10 cellular contexts compared by ENCODE assay signal in genomic region chr7:116213361-116214155, GRCh38. TPM values are rescaled to one million over a fixed set of nuclear protein-coding genes. Genes with fewer than 3 reads are reported as not detected.
DNase-seq lines count a peak whose midpoint lies in the region; ATAC-seq, FAIRE-seq and TF ChIP-seq lines count a peak whose summit lies in the region.
"Had no signal": no experiment of that assay in that cellular context is flagged by ENCODE, and none has a peak within 500 bp of the region (broad histone marks: within the 10 kb centered on the region; RNA-seq: fewer than 3 reads in every experiment).

No MANE protein-coding gene starts in this region.

- no peaks in the 10 kb centered on the region for H4K20me1 ChIP-seq in endothelial cell of umbilical vein (replicated peaks; ENCODE audit: control insufficient read depth, extremely low read depth, insufficient read depth, low read length)

- dilution Hi-C loops in endothelial cell of umbilical vein (cut with MboI; ENCODE audit: extremely low pct_ligation_motif_present, low sequenced_read_pairs), result no loop called here

- TF ChIP-seq CTCF in endothelial cell of umbilical vein (IDR thresholded peaks at IDR 0.05; ENCODE audit: extremely low read depth in 1 of 2, insufficient read depth in 1 of 2, low read depth in 1 of 2, low read length in 2 of 2), result no peak

- POLR2A ChIA-PET in endothelial cell of umbilical vein (lab: Charles Lee), result no interaction called here

- H3K27me3 ChIP-seq in SJCRH30 (no peaks in the 10 kb centered on the region), endothelial cell of umbilical vein (ENCODE audit: control insufficient read depth in 2 of 2, insufficient read depth in 2 of 2, low read length in 2 of 2) (no peaks in the 10 kb centered on the region)

- no TSS peak for BruUV-seq in endothelial cell of umbilical vein (replicated peaks; lab: Mats Ljungman, UMichigan)

- no peak overlapping the region for H3K4me3 ChIP-seq in SJCRH30
- peak overlapping the region in 1 of 3 experiments; percentile 51 for H3K4me3 ChIP-seq in endothelial cell of umbilical vein (replicated peaks in 1 of 3; ENCODE audit: insufficient read depth in 1 of 3, low read depth in 1 of 3, low read length in 3 of 3)
- H3K4me3 ChIP-seq in skeletal muscle cell (ENCODE audit: low read depth, low read length), result no peak overlapping the region

- intact Hi-C loops in endothelial cell of umbilical vein (cut with micrococcal nuclease), result loop anchor here (10.0 kb wide), 1 partner anchor 461 kb away; the partner anchor contains the start of gene MET

- DNase-seq in EH (ENCODE audit: low read depth) (peak; percentile 66), SJCRH30 (peak; percentile 41 to 71), endothelial cell of umbilical vein (ENCODE audit: low read depth, low spot score) (peak; percentile 82), skeletal muscle cell (ENCODE audit: low read depth) (peak; percentile 63), DMS53 treated with DMSO at 0.1 percent for 48 hours (lab: John Stamatoyannopoulos, UW; ENCODE audit: unreplicated experiment) (no peak), NCI-H82 (lab: John Stamatoyannopoulos, UW) (no peak)
- DNase-seq: NCI-H1092 had no signal

- H2AFZ ChIP-seq in endothelial cell of umbilical vein (ENCODE audit: low read depth, low read length), result no peak overlapping the region

- no peaks in the 10 kb centered on the region for H3K9me1 ChIP-seq in endothelial cell of umbilical vein (replicated peaks; ENCODE audit: control insufficient read depth, extremely low read depth, insufficient read depth, low read length)

- FAIRE-seq in endothelial cell of umbilical vein (lab: Jason Lieb, UNC), result peak; percentile 67

- H3K79me2 ChIP-seq in endothelial cell of umbilical vein (ENCODE audit: control insufficient read depth, insufficient read depth, low read length), result peaks cover 63% of the 10 kb centered on the region

- H3K4me2 ChIP-seq in endothelial cell of umbilical vein (ENCODE audit: insufficient read depth, low read length), result peak overlapping the region; percentile 94

- no peak for TF ChIP-seq POLR2A in endothelial cell of umbilical vein (IDR thresholded peaks at IDR 0.05; ENCODE audit: low read depth, low read length)

- no peaks in the 10 kb centered on the region for H3K36me3 ChIP-seq in SJCRH30
- no peaks in the 10 kb centered on the region for H3K36me3 ChIP-seq in endothelial cell of umbilical vein (ENCODE audit: control insufficient read depth in 2 of 2, extremely low read depth in 1 of 2, insufficient read depth in 2 of 2, low read length in 2 of 2)

- H3K4me1 ChIP-seq in SJCRH30 (peaks cover 37% of the 10 kb centered on the region), endothelial cell of umbilical vein (ENCODE audit: control insufficient read depth, extremely low read depth, insufficient read depth, low read length) (peaks cover 60% of the 10 kb centered on the region)

- peak overlapping the region; percentile 59 for H3K9ac ChIP-seq in endothelial cell of umbilical vein (replicated peaks; ENCODE audit: extremely low read depth, insufficient read depth, low read length)

- no peak for ATAC-seq in HG03442 (IDR thresholded peaks at IDR 0.05; ENCODE audit: unreplicated experiment)
- ATAC-seq in GM21528 (IDR thresholded peaks at IDR 0.05; ENCODE audit: low FRiP score, unreplicated experiment), result no peak
- ATAC-seq: WTC11 had no signal

- H3K27ac ChIP-seq in SJCRH30 (peak overlapping the region; percentile 77), endothelial cell of umbilical vein (ENCODE audit: insufficient read depth, low read depth, low read length) (peak overlapping the region; percentile 89)

- CTCF ChIA-PET in endothelial cell of umbilical vein (lab: Charles Lee), result interaction anchor here (1.0 to 6.3 kb wide), 4 partner anchors 20 to 33 kb away, joined by 3 to 55 read pairs (median 13); no protein-coding TSS in a partner anchor

- H3K9me3 ChIP-seq in SJCRH30 (replicated peaks), result no peaks in the 10 kb centered on the region
- H3K9me3 ChIP-seq in endothelial cell of umbilical vein (replicated peaks; ENCODE audit: control insufficient read depth, insufficient read depth, low read length), result no peaks in the 10 kb centered on the region

TF ChIP-seq in endothelial cell of umbilical vein, 7 proteins besides CTCF, POLR2A, EP300 and RAD21:
- no peak for TF ChIP-seq GATA2 (IDR thresholded peaks at IDR 0.05; ENCODE audit: insufficient read depth, insufficient read length, low read depth, low read length)
- no peak for TF ChIP-seq MAX (IDR thresholded peaks at IDR 0.05; ENCODE audit: insufficient read depth, insufficient read length)
- TF ChIP-seq MYC (IDR thresholded peaks at IDR 0.05; ENCODE audit: low read depth, low read length), result no peak
- no peak for TF ChIP-seq JUN (IDR thresholded peaks at IDR 0.05; ENCODE audit: borderline replicate concordance, insufficient read depth, insufficient read length, low read depth)

RNA-seq across cellular contexts. Expression of gene TES, which starts 3.2 kb away (rescaled TPM):
- total RNA-seq in SJCRH30 (2014; rRNA removed; shearing (Covaris generic)), result 20.6 and 20.8 TPM in 2 replicates
- 50.5 and 64.8 TPM in 2 replicates for total RNA-seq in endothelial cell of umbilical vein
- 31.3 and 35.3 TPM in 2 replicates for polyA plus RNA-seq in endothelial cell of umbilical vein
- 31.6 and 33.6 TPM in 2 replicates for polyA plus RNA-seq in endothelial cell of umbilical vein (2011; cell fraction: cytosol; rRNA removed)
- 116 and 122 TPM in 2 replicates for polyA plus RNA-seq in endothelial cell of umbilical vein (2011; cell fraction: nucleus; rRNA removed)
- polyA plus RNA-seq in endothelial cell of umbilical vein (2012), result 28.0 and 38.8 TPM in 2 replicates
- polyA minus RNA-seq in endothelial cell of umbilical vein, result 44.3 and 48.7 TPM in 2 replicates
- polyA minus RNA-seq in endothelial cell of umbilical vein (2011; cell fraction: cytosol; rRNA and poly(A)+ RNA removed), result 39.0 TPM
- 72.9 and 85.3 TPM in 2 replicates for polyA minus RNA-seq in endothelial cell of umbilical vein (2011; cell fraction: nucleus; rRNA and poly(A)+ RNA removed)

Comparison
In these comparisons a context has a peak if more than half of its experiments do, and no peak if none do; other contexts are left out.
1. DNase-seq: peak in EH (single experiment), SJCRH30 (2 of 2), endothelial cell of umbilical vein (single experiment) and skeletal muscle cell (single experiment); none in DMS53 treated with DMSO at 0.1 percent for 48 hours (single experiment) and NCI-H82 (single experiment).